2 cellular contexts compared by ENCODE assay signal in genomic region chr14:61270714-61271113, GRCh38.
A peak's percentile ranks its signal among the peaks of the same experiment; 100 is the strongest.
TF ChIP-seq lines count a peak whose summit lies in the region.

No MANE protein-coding gene starts in this region.

TF ChIP-seq in HepG2, 621 proteins besides CTCF, POLR2A, EP300 and RAD21 (continued from another document):
- no peak for TF ChIP-seq SKIL (CRISPR knock-in tag; IDR thresholded peaks at IDR 0.05; ENCODE audit: borderline replicate concordance)
- no peak for TF ChIP-seq CSRNP2 (CRISPR knock-in tag; conservative IDR thresholded peaks at IDR 0.05; ENCODE audit: low read depth)
- 0 out of 2 replicates have a peak, but pooled peaks have one; percentile 11 for TF ChIP-seq ZNF121 (CRISPR knock-in tag; IDR thresholded peaks at IDR 0.05)
- peak; percentile 63; the same call in 1 of the 2 replicates for TF ChIP-seq CEBPB (IDR thresholded peaks at IDR 0.05; ENCODE audit: borderline replicate concordance, low read depth, low read length)
- TF ChIP-seq CEBPG (CRISPR knock-in tag; IDR thresholded peaks at IDR 0.05) = peak; percentile 72
- no peak for TF ChIP-seq ZNF841 (CRISPR knock-in tag; IDR thresholded peaks at IDR 0.05; ENCODE audit: borderline replicate concordance)
- TF ChIP-seq ARID2 (CRISPR knock-in tag; IDR thresholded peaks at IDR 0.05; ENCODE audit: borderline replicate concordance) = no peak
- TF ChIP-seq SOX6 (IDR thresholded peaks at IDR 0.05) = no peak
- 0 out of 2 replicates have a peak, but pooled peaks have one; percentile 9 for TF ChIP-seq SOX6 (CRISPR knock-in tag; IDR thresholded peaks at IDR 0.05)
- TF ChIP-seq ATF3 (CRISPR knock-in tag; IDR thresholded peaks at IDR 0.05) = peak; percentile 69
- peak; percentile 97 for TF ChIP-seq ZNF770 (CRISPR knock-in tag; IDR thresholded peaks at IDR 0.05)
- no peak for TF ChIP-seq SRSF1 (optimal IDR thresholded peaks at IDR 0.05; ENCODE audit: low read depth, low read length)

TF ChIP-seq in WTC11, 78 proteins besides CTCF, POLR2A, EP300 and RAD21:
- TF ChIP-seq ARID4B (CRISPR knock-in tag; IDR thresholded peaks at IDR 0.05; ENCODE audit: borderline replicate concordance) (no peak), ZNF416 (CRISPR knock-in tag; IDR thresholded peaks at IDR 0.05) (no peak), GABPB1 (CRISPR knock-in tag; IDR thresholded peaks at IDR 0.05) (peak; percentile 38; the same call in 1 of the 2 replicates)
